Comparison of ENCODE assay signal across 8 cellular contexts in the genomic region with DNA sequence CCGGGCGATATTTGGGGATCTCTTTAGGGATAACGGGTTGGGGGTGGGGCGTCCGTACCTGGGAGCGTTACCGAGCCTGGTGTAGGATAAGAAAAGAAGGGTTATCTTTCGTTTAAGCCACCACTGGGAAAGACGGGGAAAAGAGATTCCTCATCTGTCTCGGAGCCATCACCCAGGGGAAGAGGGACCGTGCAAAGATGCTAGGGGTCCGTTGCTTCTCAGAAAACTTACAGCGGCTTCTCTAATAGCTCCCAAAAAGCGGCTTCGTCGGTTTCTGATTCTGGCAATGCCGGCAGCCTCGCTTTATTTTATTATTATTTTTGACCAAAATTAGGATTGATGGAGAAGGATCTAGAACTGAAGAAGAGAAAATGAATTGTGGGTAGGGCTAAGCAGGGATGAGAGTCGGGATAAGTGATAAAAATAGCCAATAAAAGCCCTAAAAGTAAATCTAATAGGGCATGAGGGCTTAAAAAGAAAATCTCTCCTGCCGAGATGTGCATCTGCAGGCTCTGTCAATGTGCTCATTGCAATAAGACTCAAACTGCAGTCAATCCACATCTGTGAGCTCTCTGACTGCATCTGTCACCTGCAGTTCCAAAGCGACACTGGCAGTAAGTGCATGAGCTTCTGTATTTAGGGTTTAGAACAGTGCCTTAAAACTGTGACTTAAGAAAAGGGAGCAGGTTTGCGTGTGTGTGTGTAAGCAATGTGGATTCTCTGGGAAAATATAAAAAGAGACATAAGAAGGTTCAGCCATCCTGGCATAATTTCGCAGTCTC. TPM values are rescaled to one million over a fixed set of nuclear protein-coding genes. Genes with fewer than 3 reads are reported as not detected.
DNase-seq lines count a peak whose midpoint lies in the region; ATAC-seq, FAIRE-seq and TF ChIP-seq lines count a peak whose summit lies in the region.

No MANE protein-coding gene starts in this region.

- H3K9me3 ChIP-seq in GM23248 (ENCODE audit: low read depth) (no peaks in the 10 kb centered on the region), PC-3 (ENCODE audit: low read length) (no peaks in the 10 kb centered on the region), endothelial cell of umbilical vein (replicated peaks; ENCODE audit: control insufficient read depth, insufficient read depth, low read length) (no peaks in the 10 kb centered on the region), pancreas (no peaks in the 10 kb centered on the region)

- in situ Hi-C loops in GM23248 (cut with MboI) = no loop called here

- intact Hi-C loops in PC-3 (cut with micrococcal nuclease) (no loop called here), endothelial cell of umbilical vein (cut with micrococcal nuclease) (loop anchor here (1.0 to 2.0 kb wide), 4 partner anchors 15 to 221 kb away; a partner anchor contains a TSS), pancreas (cut with DNase I) (no loop called here)

- H3K27me3 ChIP-seq in GM23248 (replicated peaks; ENCODE audit: insufficient read depth) (no peaks in the 10 kb centered on the region), PC-3 (ENCODE audit: low read length) (no peaks in the 10 kb centered on the region), endothelial cell of umbilical vein (ENCODE audit: control insufficient read depth in 2 of 2, insufficient read depth in 2 of 2, low read length in 2 of 2) (peaks cover 0 to 2% of the 10 kb centered on the region in 2 experiments), pancreas (no peaks in the 10 kb centered on the region)

- POLR2A ChIA-PET in PC-3 (lab: Charles Lee; ENCODE audit: unreplicated experiment) (interaction anchor here (0.6 kb wide), 1 partner anchor 540 kb away, joined by 6 read pairs; no protein-coding TSS in a partner anchor), endothelial cell of umbilical vein (lab: Charles Lee) (no interaction called here)

- H3F3A ChIP-seq in GM23248 (ENCODE audit: insufficient read depth) = peaks cover 15% of the 10 kb centered on the region
- H3F3A ChIP-seq in PC-3 (ENCODE audit: low read length, unreplicated experiment) = no peaks in the 10 kb centered on the region

- no peak for TF ChIP-seq POLR2A in endothelial cell of umbilical vein (IDR thresholded peaks at IDR 0.05; ENCODE audit: low read depth, low read length)

- H3K4me1 ChIP-seq in GM23248 (ENCODE audit: insufficient read depth) = peaks cover 23% of the 10 kb centered on the region
- peaks cover 18% of the 10 kb centered on the region for H3K4me1 ChIP-seq in PC-3 (ENCODE audit: insufficient read depth, low read length)
- peaks cover 26% of the 10 kb centered on the region for H3K4me1 ChIP-seq in endothelial cell of umbilical vein (ENCODE audit: control insufficient read depth, extremely low read depth, insufficient read depth, low read length)
- peaks cover 10 to 20% (median 20%) of the 10 kb centered on the region in 3 donors for H3K4me1 ChIP-seq in pancreas

- no peak for FAIRE-seq in endothelial cell of umbilical vein (lab: Jason Lieb, UNC)
- no peak for FAIRE-seq in pancreas (lab: Jason Lieb, UNC)

- 10 to 12% methylated on average over 19 to 23 of the region's 23 CpGs for WGBS in GM23248 (ENCODE audit: low coverage in 1 of 2, low lambda C conversion rate in 2 of 2, missing lambda C conversion rate in 2 of 2), 2 experiments
- 7 to 8% methylated on average over 23 of the region's 23 CpGs for WGBS in pancreas, 2 donors

- H3K9me2 ChIP-seq in GM23248 (ENCODE audit: insufficient read depth) = no peaks in the 10 kb centered on the region
- no peaks in the 10 kb centered on the region for H3K9me2 ChIP-seq in PC-3 (replicated peaks; ENCODE audit: low read length)

- BruUV-seq in PC-3 (replicated peaks; lab: Mats Ljungman, UMichigan) (TSS peak; percentile 31), endothelial cell of umbilical vein (replicated peaks; lab: Mats Ljungman, UMichigan) (TSS peak; percentile 18)

- TF ChIP-seq CTCF in PC-3 (conservative IDR thresholded peaks at IDR 0.05; ENCODE audit: low read depth, low read length) = no peak
- TF ChIP-seq CTCF in endothelial cell of umbilical vein (IDR thresholded peaks at IDR 0.05; ENCODE audit: extremely low read depth in 1 of 2, insufficient read depth in 1 of 2, low read depth in 1 of 2, low read length in 2 of 2) = no peak
- no peak for TF ChIP-seq CTCF in pancreas (IDR thresholded peaks at IDR 0.05)

- H3K4me3 ChIP-seq in GM23248 (peak overlapping the region; percentile 89), PC-3 (ENCODE audit: low read length) (peak overlapping the region; percentile 77), endothelial cell of umbilical vein (replicated peaks in 1 of 3; ENCODE audit: insufficient read depth in 1 of 3, low read depth in 1 of 3, low read length in 3 of 3) (peak overlapping the region; percentile 79 to 96 (median 86)), pancreas (peak overlapping the region; percentile 75 to 92 (median 88))

- H3K79me2 ChIP-seq in GM23248 (ENCODE audit: insufficient read depth) (peaks cover 57% of the 10 kb centered on the region), PC-3 (ENCODE audit: low read length) (peaks cover 56% of the 10 kb centered on the region), endothelial cell of umbilical vein (ENCODE audit: control insufficient read depth, insufficient read depth, low read length) (peaks cover 51% of the 10 kb centered on the region)

- H3K27ac ChIP-seq in GM23248 = peak overlapping the region; percentile 86
- no peak overlapping the region for H3K27ac ChIP-seq in PC-3 (ENCODE audit: low read length)
- H3K27ac ChIP-seq in endothelial cell of umbilical vein (ENCODE audit: insufficient read depth, low read depth, low read length) = peak overlapping the region; percentile 88
- peak overlapping the region in 3 of 4 donors; percentile 87 to 94 (median 92) for H3K27ac ChIP-seq in pancreas

- dilution Hi-C loops in endothelial cell of umbilical vein (cut with MboI; ENCODE audit: extremely low pct_ligation_motif_present, low sequenced_read_pairs) = no loop called here

- ATAC-seq in PC-3 (no peak), pancreas (peak in 2 of 4 donors; percentile 6 to 9), GM21381 (IDR thresholded peaks at IDR 0.05; ENCODE audit: unreplicated experiment) (no peak)

- H3K36me3 ChIP-seq in GM23248 (ENCODE audit: low read depth) (no peaks in the 10 kb centered on the region), PC-3 (ENCODE audit: low read depth, low read length) (no peaks in the 10 kb centered on the region), endothelial cell of umbilical vein (ENCODE audit: control insufficient read depth in 2 of 2, extremely low read depth in 1 of 2, insufficient read depth in 2 of 2, low read length in 2 of 2) (no peaks in the 10 kb centered on the region), pancreas (no peaks in the 10 kb centered on the region)

- no peaks in the 10 kb centered on the region for H3K9me1 ChIP-seq in endothelial cell of umbilical vein (replicated peaks; ENCODE audit: control insufficient read depth, extremely low read depth, insufficient read depth, low read length)

- peak overlapping the region; percentile 94 for H2AFZ ChIP-seq in GM23248
- peak overlapping the region; percentile 92 for H2AFZ ChIP-seq in PC-3 (ENCODE audit: low read length)
- peak overlapping the region; percentile 93 for H2AFZ ChIP-seq in endothelial cell of umbilical vein (ENCODE audit: low read depth, low read length)

- H3K9ac ChIP-seq in GM23248 (peak overlapping the region; percentile 87), PC-3 (ENCODE audit: low read length) (peak overlapping the region; percentile 81), endothelial cell of umbilical vein (replicated peaks; ENCODE audit: extremely low read depth, insufficient read depth, low read length) (peak overlapping the region; percentile 89)

- peaks cover 12% of the 10 kb centered on the region; the same call in 1 of the 2 replicates for H4K20me1 ChIP-seq in GM23248 (ENCODE audit: insufficient read depth)
- no peaks in the 10 kb centered on the region; the same call in 1 of the 2 replicates for H4K20me1 ChIP-seq in PC-3 (ENCODE audit: low read length)
- peaks cover 14% of the 10 kb centered on the region for H4K20me1 ChIP-seq in endothelial cell of umbilical vein (replicated peaks; ENCODE audit: control insufficient read depth, extremely low read depth, insufficient read depth, low read length)

- CTCF ChIA-PET in PC-3 (lab: Charles Lee) = no interaction called here
- CTCF ChIA-PET in endothelial cell of umbilical vein (lab: Charles Lee) = interaction anchor here (0.6 to 3.8 kb wide), 12 partner anchors 9 to 987 kb away, joined by 3 to 26 read pairs (median 5); no protein-coding TSS in a partner anchor

- DNase-seq in GM23248 = peak; percentile 35
- no peak for DNase-seq in PC-3
- DNase-seq in endothelial cell of umbilical vein (ENCODE audit: low read depth, low spot score) = no peak
- no peak for DNase-seq in pancreas
- DNase-seq in NCI-H1930 (lab: John Stamatoyannopoulos, UW) = no peak
- DNase-seq in AG20443 (ENCODE audit: low spot score) = no peak
- no peak for DNase-seq in epidermal melanocyte (ENCODE audit: insufficient read length, low spot score)

- H3K4me2 ChIP-seq in GM23248 (ENCODE audit: unreplicated experiment) (peak overlapping the region; percentile 98), PC-3 (ENCODE audit: low read length) (peak overlapping the region; percentile 84), endothelial cell of umbilical vein (ENCODE audit: insufficient read depth, low read length) (peak overlapping the region; percentile 98)

TF ChIP-seq in endothelial cell of umbilical vein, 7 proteins besides CTCF, POLR2A, EP300 and RAD21:
- no peak for TF ChIP-seq FOS (IDR thresholded peaks at IDR 0.05; ENCODE audit: borderline replicate concordance, insufficient read depth, low read length)
- TF ChIP-seq EZH2 (IDR thresholded peaks at IDR 0.05; ENCODE audit: borderline replicate concordance, low read depth, low read length, severe bottlenecking) = peak; percentile 29
- no peak for TF ChIP-seq GATA2 (IDR thresholded peaks at IDR 0.05; ENCODE audit: insufficient read depth, insufficient read length, low read depth, low read length)

RNA-seq across cellular contexts. Expression of a gene that starts 0.8 kb away (rescaled TPM):
- 40.5 and 42.7 TPM in 2 replicates for total RNA-seq in GM23248 (2014; rRNA removed; shearing (Covaris generic))
- polyA plus RNA-seq in GM23248 (2016; fragmentation: Nextera tagmentation; extraction: Ambion mirVana) (46.0 and 53.5 TPM in 2 replicates), endothelial cell of umbilical vein (14.9 and 19.6 TPM in 2 replicates), pancreas (10 to 100 TPM; 14.0 to 20.6 TPM)
- total RNA-seq in PC-3 (2014; rRNA removed) (17.7 and 30.8 TPM in 2 replicates), endothelial cell of umbilical vein (31.2 and 33.4 TPM in 2 replicates), pancreas (10 to 100 TPM in 2 of 6 donors, 1 to 10 TPM in 4; 6.5 to 13.4 (median 9.1) TPM)
- 25.8 and 28.1 TPM in 2 replicates for polyA plus RNA-seq in endothelial cell of umbilical vein (2011; cell fraction: cytosol; rRNA removed)
- 16.4 and 20.3 TPM in 2 replicates for polyA plus RNA-seq in endothelial cell of umbilical vein (2011; cell fraction: nucleus; rRNA removed)
- polyA plus RNA-seq in endothelial cell of umbilical vein (2012) = 36.4 and 52.9 TPM in 2 replicates
- polyA minus RNA-seq in endothelial cell of umbilical vein = 10.9 and 18.1 TPM in 2 replicates
- 8.9 TPM for polyA minus RNA-seq in endothelial cell of umbilical vein (2011; cell fraction: cytosol; rRNA and poly(A)+ RNA removed)
- 9.4 and 12.5 TPM in 2 replicates for polyA minus RNA-seq in endothelial cell of umbilical vein (2011; cell fraction: nucleus; rRNA and poly(A)+ RNA removed)
